19 cellular contexts compared by ENCODE assay signal in the genomic region with DNA sequence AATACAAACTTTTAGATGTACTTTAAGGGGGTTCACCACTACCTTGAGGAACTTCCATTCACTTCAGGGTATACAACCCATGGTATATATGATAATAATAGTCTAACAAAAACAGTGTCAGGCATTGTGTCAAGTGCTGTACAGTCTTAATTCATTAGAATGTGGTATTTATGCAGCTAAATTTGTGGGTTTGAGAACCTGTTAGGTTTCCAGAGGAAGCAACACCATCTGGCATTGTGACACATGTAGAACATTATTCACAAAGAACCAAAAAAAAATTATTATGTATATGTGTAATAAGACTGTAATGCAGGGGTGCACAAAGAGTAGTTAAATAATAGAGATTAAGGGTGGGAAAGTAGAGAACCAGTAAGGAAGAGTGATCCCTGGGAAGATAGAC. TPM values are rescaled to one million over a fixed set of nuclear protein-coding genes. Genes with fewer than 3 reads are reported as not detected.
DNase-seq lines count a peak whose midpoint lies in the region; ATAC-seq and TF ChIP-seq lines count a peak whose summit lies in the region.
"Had no signal": no experiment of that assay in that cellular context is flagged by ENCODE, and none has a peak within 500 bp of the region (broad histone marks: within the 10 kb centered on the region; RNA-seq: fewer than 3 reads in every experiment).

No MANE protein-coding gene starts in this region.

- peak overlapping the region; percentile 70 to 71 for H3K27ac Mint-ChIP-seq in natural killer cell
- peak overlapping the region in 1 of 2 donors; percentile 0 for H3K27ac Mint-ChIP-seq in natural killer cell treated with Interleukin-12 subunit alpha and Interleukin-12 subunit beta and Interleukin-15 and Interleukin-18, amount 100 ng/mL, for 72 hours
- H3K27ac Mint-ChIP-seq in central memory CD8-positive, alpha-beta T cell (ENCODE audit: low read depth) = peak overlapping the region; percentile 18
- H3K27ac Mint-ChIP-seq: GM23338 had no signal

- H3K4me3 ChIP-seq in transverse colon = no peak overlapping the region
- H3K4me3 ChIP-seq: A549, GM23338 had no signal

- no peaks in the 10 kb centered on the region for H3K27me3 ChIP-seq in transverse colon

- H3K4me1 Mint-ChIP-seq in natural killer cell = peaks cover 16 to 18% of the 10 kb centered on the region in 2 donors
- peaks cover 9 to 23% of the 10 kb centered on the region in 2 donors for H3K4me1 Mint-ChIP-seq in natural killer cell treated with Interleukin-12 subunit alpha and Interleukin-12 subunit beta and Interleukin-15 and Interleukin-18, amount 100 ng/mL, for 72 hours (ENCODE audit: low read depth in 2 of 2)
- peaks cover 26% of the 10 kb centered on the region for H3K4me1 Mint-ChIP-seq in central memory CD8-positive, alpha-beta T cell
- H3K4me1 Mint-ChIP-seq: GM23338 had no signal

- DNase-seq in natural killer cell (no peak), LHCN-M2 (ENCODE audit: low read depth) (peak; percentile 19), NAMALWA (ENCODE audit: low spot score) (no peak), NCI-H82 treated with DMSO at 0.1 percent for 48 hours (lab: John Stamatoyannopoulos, UW; ENCODE audit: unreplicated experiment) (no peak), G401 (ENCODE audit: low spot score) (no peak), transverse colon (no peak)
- no peak for DNase-seq in natural killer cell treated with Interleukin-12 subunit alpha and Interleukin-12 subunit beta and Interleukin-15 and Interleukin-18, amount 100 ng/mL, for 72 hours (ENCODE audit: low spot score)
- DNase-seq in central memory CD8-positive, alpha-beta T cell (ENCODE audit: low spot score in 2 of 2) = no peak
- DNase-seq: C1 segment of cervical spinal cord, DMS 273 treated with DMSO at 0.1 percent for 48 hours, DND-41, GF-D8, Kasumi-1, NCI-H1105 treated with DMSO at 0.1 percent for 48 hours, NCI-H1694, NCI-H2081 treated with DMSO at 0.1 percent for 48 hours had no signal

- peaks cover 4% of the 10 kb centered on the region for H3K36me3 Mint-ChIP-seq in natural killer cell
- H3K36me3 Mint-ChIP-seq in natural killer cell treated with Interleukin-12 subunit alpha and Interleukin-12 subunit beta and Interleukin-15 and Interleukin-18, amount 100 ng/mL, for 72 hours = peaks cover 9% of the 10 kb centered on the region
- H3K36me3 Mint-ChIP-seq in central memory CD8-positive, alpha-beta T cell (ENCODE audit: insufficient read depth) = peaks cover 36% of the 10 kb centered on the region

- peak; percentile 60 to 78 (median 67) for ATAC-seq in natural killer cell
- ATAC-seq in natural killer cell treated with Interleukin-12 subunit alpha and Interleukin-12 subunit beta and Interleukin-15 and Interleukin-18, amount 100 ng/mL, for 72 hours = no peak
- ATAC-seq in central memory CD8-positive, alpha-beta T cell (replicated peaks; ENCODE audit: extremely low read depth, poor library complexity, severe bottlenecking) = no peak
- ATAC-seq: A549, GM23338, Right ventricle myocardium inferior had no signal

- intact Hi-C loops in natural killer cell (cut with micrococcal nuclease) = no loop called here
- intact Hi-C loops in transverse colon (cut with DNase I; ENCODE audit: low total_unique reads) = no loop called here

- in situ Hi-C loops in G401 (cut with HindIII; ENCODE audit: low sequenced_read_pairs) (no loop called here), transverse colon (cut with MboI; ENCODE audit: low pct_ligation_motif_present in 1 of 4, low pct_unique_long_range_greater_than_20kb in 1 of 4, low sequenced_read_pairs in 3 of 4) (no loop called here)

- H3K9me3 ChIP-seq in transverse colon = no peaks in the 10 kb centered on the region

- H3K27ac ChIP-seq in transverse colon = no peak overlapping the region
- H3K27ac ChIP-seq: A549 had no signal

- peaks cover 0 to 1% (median 0%) of the 10 kb centered on the region in 4 donors for H3K4me1 ChIP-seq in transverse colon

- no peak for TF ChIP-seq EP300 in transverse colon (IDR thresholded peaks at IDR 0.05; ENCODE audit: low read depth)

- H3K36me3 ChIP-seq in transverse colon = peaks cover 0 to 32% (median 11%) of the 10 kb centered on the region in 4 donors

- H3K9me3 Mint-ChIP-seq in natural killer cell = no peaks in the 10 kb centered on the region
- H3K9me3 Mint-ChIP-seq in natural killer cell treated with Interleukin-12 subunit alpha and Interleukin-12 subunit beta and Interleukin-15 and Interleukin-18, amount 100 ng/mL, for 72 hours = no peaks in the 10 kb centered on the region
- no peaks in the 10 kb centered on the region for H3K9me3 Mint-ChIP-seq in central memory CD8-positive, alpha-beta T cell
- H3K9me3 Mint-ChIP-seq: GM23338 had no signal

- no peaks in the 10 kb centered on the region for H3K27me3 Mint-ChIP-seq in natural killer cell (ENCODE audit: low read depth in 2 of 2)
- H3K27me3 Mint-ChIP-seq in natural killer cell treated with Interleukin-12 subunit alpha and Interleukin-12 subunit beta and Interleukin-15 and Interleukin-18, amount 100 ng/mL, for 72 hours = no peaks in the 10 kb centered on the region
- H3K27me3 Mint-ChIP-seq in central memory CD8-positive, alpha-beta T cell = no peaks in the 10 kb centered on the region

- TF ChIP-seq CTCF in natural killer cell (IDR thresholded peaks at IDR 0.05) (no peak), transverse colon (IDR thresholded peaks at IDR 0.05) (no peak)

- H3K4me3 Mint-ChIP-seq in natural killer cell = peak overlapping the region; percentile 10
- H3K4me3 Mint-ChIP-seq in natural killer cell treated with Interleukin-12 subunit alpha and Interleukin-12 subunit beta and Interleukin-15 and Interleukin-18, amount 100 ng/mL, for 72 hours = no peak overlapping the region
- no peak overlapping the region for H3K4me3 Mint-ChIP-seq in central memory CD8-positive, alpha-beta T cell
- H3K4me3 Mint-ChIP-seq: GM23338 had no signal

- TF ChIP-seq POLR2A in transverse colon (IDR thresholded peaks at IDR 0.05) = no peak

RNA-seq across cellular contexts. Expression of a gene that starts 26.3 kb away (rescaled TPM):
- 1 to 10 TPM; 3.4 to 5.2 (median 3.9) TPM for total RNA-seq in natural killer cell
- 1 to 10 TPM; 6.7 to 8.8 TPM for total RNA-seq in natural killer cell treated with Interleukin-12 subunit alpha and Interleukin-12 subunit beta and Interleukin-15 and Interleukin-18, amount 100 ng/mL, for 72 hours
- total RNA-seq in LHCN-M2 (2014; rRNA removed) = 38.2 and 44.8 TPM in 2 replicates
- 32.7 TPM for polyA plus RNA-seq in LHCN-M2 (2012)
- 7.6 and 13.9 TPM in 2 replicates for total RNA-seq in G401 (2014; rRNA removed; shearing (Covaris generic))
- total RNA-seq in transverse colon = 10 to 100 TPM in 2 of 4 donors, 1 to 10 TPM in 2; 3.4 to 15.7 (median 9.5) TPM

RNA-seq across cellular contexts. Expression of a gene that starts 26.7 kb away (rescaled TPM):
- total RNA-seq in natural killer cell (10 to 100 TPM; 23.1 to 26.9 (median 26.4) TPM), LHCN-M2 (2014; rRNA removed) (49.6 and 51.7 TPM in 2 replicates), transverse colon (10 to 100 TPM; 14.5 to 28.6 (median 24.1) TPM)
- 10 to 100 TPM; 21.8 to 33.7 TPM for total RNA-seq in natural killer cell treated with Interleukin-12 subunit alpha and Interleukin-12 subunit beta and Interleukin-15 and Interleukin-18, amount 100 ng/mL, for 72 hours
- polyA plus RNA-seq in LHCN-M2 (2012) = 10.3 TPM
- 7.0 and 7.1 TPM in 2 replicates for total RNA-seq in G401 (2014; rRNA removed; shearing (Covaris generic))

Comparison
In these comparisons a context has a peak if more than half of its experiments do, and no peak if none do; other contexts are left out.
1. ATAC-seq: peak in natural killer cell (3 of 3); none in natural killer cell treated with Interleukin-12 subunit alpha and Interleukin-12 subunit beta and Interleukin-15 and Interleukin-18, amount 100 ng/mL, for 72 hours (0 of 2) and central memory CD8-positive, alpha-beta T cell (single experiment).